In the genomic region with DNA sequence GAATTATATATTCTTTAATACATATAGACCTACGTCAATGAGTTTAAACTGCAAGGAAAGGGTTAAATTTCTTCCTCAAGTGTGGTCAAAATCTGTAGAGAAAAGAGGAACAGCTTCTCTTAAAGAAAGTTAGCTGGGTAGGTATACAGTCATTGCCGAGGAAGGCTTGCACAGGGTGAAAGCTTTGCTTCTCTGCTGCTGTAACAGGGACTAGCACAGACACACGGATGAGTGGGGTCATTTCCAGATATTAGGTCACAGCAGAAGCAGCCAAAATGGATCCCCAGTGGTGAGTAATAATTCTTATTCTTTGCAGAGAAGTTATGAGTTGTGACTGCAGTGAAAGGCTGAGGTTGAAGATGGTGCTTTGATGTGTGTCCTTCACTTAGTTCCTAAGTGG, we compare ENCODE assay signal across 10 cellular contexts. TPM values are rescaled to one million over a fixed set of nuclear protein-coding genes. Genes with fewer than 3 reads are reported as not detected.
DNase-seq lines count a peak whose midpoint lies in the region; ATAC-seq and FAIRE-seq lines count a peak whose summit lies in the region.
"Had no signal": no experiment of that assay in that cellular context is flagged by ENCODE, and none has a peak within 500 bp of the region (broad histone marks: within the 10 kb centered on the region; RNA-seq: fewer than 3 reads in every experiment).

A gene with protein sequence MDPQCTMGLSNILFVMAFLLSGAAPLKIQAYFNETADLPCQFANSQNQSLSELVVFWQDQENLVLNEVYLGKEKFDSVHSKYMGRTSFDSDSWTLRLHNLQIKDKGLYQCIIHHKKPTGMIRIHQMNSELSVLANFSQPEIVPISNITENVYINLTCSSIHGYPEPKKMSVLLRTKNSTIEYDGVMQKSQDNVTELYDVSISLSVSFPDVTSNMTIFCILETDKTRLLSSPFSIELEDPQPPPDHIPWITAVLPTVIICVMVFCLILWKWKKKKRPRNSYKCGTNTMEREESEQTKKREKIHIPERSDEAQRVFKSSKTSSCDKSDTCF (plus strand): TSS at position 148 of the 400 bp plus-strand sequence. CDS start 128 bp downstream, at position 276.

- H3K27me3 ChIP-seq in H7 (ENCODE audit: control insufficient read depth, insufficient read depth, low read length): no peaks in the 10 kb centered on the region

- peak; percentile 94 for ATAC-seq in HG02981 (IDR thresholded peaks at IDR 0.05; ENCODE audit: unreplicated experiment)

- peak; percentile 94 for FAIRE-seq in GM19239 (lab: Jason Lieb, UNC)
- FAIRE-seq: endothelial cell of umbilical vein had no signal

- no peak for DNase-seq in GM19239 (ENCODE audit: insufficient read length, low spot score)
- DNase-seq in SKM-1 (lab: John Stamatoyannopoulos, UW; ENCODE audit: unreplicated experiment): peak; percentile 82
- no peak for DNase-seq in iPS-NIHi11 (ENCODE audit: low spot score)
- no peak for DNase-seq in HT-29 (ENCODE audit: low spot score)
- no peak for DNase-seq in NCI-H526 (lab: John Stamatoyannopoulos, UW)
- DNase-seq in H7: no peak

- no peaks in the 10 kb centered on the region for H3K36me3 ChIP-seq in H7 (replicated peaks; ENCODE audit: control insufficient read depth, insufficient read depth, low read length)

- H3K27ac ChIP-seq in skin epidermis: peak within 1 kb of the TSS in 4 of 21 experiments; percentile 20 to 60 (median 28)

- H3K4me3 ChIP-seq in skin epidermis (peak within 1 kb of the TSS in 5 of 7 experiments; percentile 1 to 15 (median 14)), H7 (ENCODE audit: insufficient read depth, low read depth, low read length) (no peak within 1 kb of the TSS)

RNA-seq across cellular contexts. Expression of the gene that starts here (rescaled TPM):
- not detected in 2 replicates for total RNA-seq in HT-29 (2014; rRNA removed; shearing (Covaris generic))
- 0.24 TPM in 1 of 2 replicates, not detected in the other for total RNA-seq in H7 (2014; rRNA removed; shearing (Covaris generic))
- total RNA-seq: endothelial cell of umbilical vein, RPMI7951 had no signal
